22 cellular contexts compared by ENCODE assay signal in genomic region chr10:79143879-79144278, GRCh38.
DNase-seq lines count a peak whose midpoint lies in the region; ATAC-seq and TF ChIP-seq lines count a peak whose summit lies in the region.
"Had no signal": no experiment of that assay in that cellular context is flagged by ENCODE, and none has a peak within 500 bp of the region (broad histone marks: within the 10 kb centered on the region; RNA-seq: fewer than 3 reads in every experiment).

No MANE protein-coding gene starts in this region.

- ATAC-seq in upper lobe of right lung, result no peak
- ATAC-seq in GM18502 (IDR thresholded peaks at IDR 0.05; ENCODE audit: poor library complexity, unreplicated experiment), result no peak
- no peak for ATAC-seq in activated T-cell treated with anti-CD3 and anti-CD28 coated beads, Interleukin-2, amount 50 U/mL, for 4 hours
- ATAC-seq in GM18519 (IDR thresholded peaks at IDR 0.05; ENCODE audit: low FRiP score, unreplicated experiment), result no peak
- ATAC-seq: activated naive CD4-positive, alpha-beta T cell treated with anti-CD3 and anti-CD28 coated beads, Interleukin-2, amount 50 U/mL, for 72 hours; activated T-helper 17 cell treated with anti-CD3 and anti-CD28 coated beads, Interleukin-2, amount 50 U/mL, for 72 hours; left colon had no signal

- no peaks in the 10 kb centered on the region for H3K27me3 Mint-ChIP-seq in MCF 10A (ENCODE audit: insufficient read depth, unreplicated experiment)
- H3K27me3 Mint-ChIP-seq in activated T-cell treated with anti-CD3 and anti-CD28 coated beads, Interleukin-2, amount 50 U/mL, for 4 hours (ENCODE audit: low read depth), result no peaks in the 10 kb centered on the region
- H3K27me3 Mint-ChIP-seq: activated T-helper 17 cell treated with anti-CD3 and anti-CD28 coated beads, Interleukin-2, amount 50 U/mL, for 72 hours had no signal

- no peak overlapping the region for H3K9ac ChIP-seq in fibroblast of lung (ENCODE audit: insufficient read depth, low read length)
- H3K9ac ChIP-seq: parathyroid adenoma had no signal

- no peak for TF ChIP-seq POLR2A in breast epithelium (IDR thresholded peaks at IDR 0.05)

- no peak overlapping the region for H3K4me2 ChIP-seq in fibroblast of lung (ENCODE audit: extremely low read depth, insufficient read depth, low read length)

- H3K36me3 Mint-ChIP-seq in MCF 10A (ENCODE audit: insufficient read depth, unreplicated experiment), result peaks cover 18% of the 10 kb centered on the region
- peaks cover 14% of the 10 kb centered on the region for H3K36me3 Mint-ChIP-seq in activated T-cell treated with anti-CD3 and anti-CD28 coated beads, Interleukin-2, amount 50 U/mL, for 4 hours (ENCODE audit: insufficient read depth)
- H3K36me3 Mint-ChIP-seq: activated naive CD4-positive, alpha-beta T cell treated with anti-CD3 and anti-CD28 coated beads, Interleukin-2, amount 50 U/mL, for 72 hours had no signal

- peaks cover 24% of the 10 kb centered on the region for H3K4me1 Mint-ChIP-seq in MCF 10A (ENCODE audit: insufficient read depth, unreplicated experiment)
- H3K4me1 Mint-ChIP-seq in activated T-cell treated with anti-CD3 and anti-CD28 coated beads, Interleukin-2, amount 50 U/mL, for 4 hours (ENCODE audit: low read depth), result peaks cover 66% of the 10 kb centered on the region

- H2AFZ ChIP-seq in fibroblast of lung (ENCODE audit: low read length), result no peak overlapping the region
- H2AFZ ChIP-seq: parathyroid adenoma had no signal

- peak overlapping the region; percentile 92 to 98 for H3K27ac ChIP-seq in breast epithelium
- peak overlapping the region; percentile 99 for H3K27ac ChIP-seq in RWPE1
- peak overlapping the region; percentile 7 for H3K27ac ChIP-seq in fibroblast of lung (ENCODE audit: insufficient read depth, low read length)
- H3K27ac ChIP-seq in upper lobe of right lung, result peak overlapping the region; percentile 92
- H3K27ac ChIP-seq: 22Rv1, colonic mucosa, parathyroid adenoma had no signal

- H3K27ac Mint-ChIP-seq in MCF 10A (ENCODE audit: low read depth, unreplicated experiment), result no peak overlapping the region

- H3K79me2 ChIP-seq in fibroblast of lung (ENCODE audit: control insufficient read depth, insufficient read depth, low read length), result peaks cover 65% of the 10 kb centered on the region

- no TSS peak for BruUV-seq in MCF 10A (replicated peaks; lab: Mats Ljungman, UMichigan)

- CTCF ChIA-PET in MCF 10A (lab: Yijun Ruan, JAX) (no interaction called here), RWPE1 (lab: Yijun Ruan, JAX) (interaction anchor here (0.6 kb wide), 2 partner anchors 207 to 792 kb away, joined by 3 read pairs; no protein-coding TSS in a partner anchor)

- POLR2A ChIA-PET in MCF 10A (lab: Yijun Ruan, JAX), result no interaction called here
- POLR2A ChIA-PET in RWPE1 (lab: Yijun Ruan, JAX; ENCODE audit: low non-redundant PET), result no interaction called here

- intact Hi-C loops in breast epithelium (cut with DNase I; ENCODE audit: low total_unique reads), result no loop called here
- intact Hi-C loops in MCF 10A (cut with micrococcal nuclease), result no loop called here
- intact Hi-C loops in upper lobe of right lung (cut with DNase I), result no loop called here

- H3K9me3 ChIP-seq in breast epithelium, result no peaks in the 10 kb centered on the region
- H3K9me3 ChIP-seq in fibroblast of lung (ENCODE audit: control insufficient read depth, insufficient read depth, low read depth, low read length), result no peaks in the 10 kb centered on the region
- H3K9me3 ChIP-seq in upper lobe of right lung, result no peaks in the 10 kb centered on the region
- H3K9me3 ChIP-seq: colonic mucosa had no signal

- DNase-seq in breast epithelium (ENCODE audit: low spot score in 2 of 2), result no peak
- DNase-seq in MCF 10A (ENCODE audit: unreplicated experiment), result no peak
- no peak for DNase-seq in RWPE1 (ENCODE audit: low spot score)
- no peak for DNase-seq in fibroblast of lung (ENCODE audit: low read depth in 2 of 2)
- no peak for DNase-seq in upper lobe of right lung
- DNase-seq in activated T-cell treated with anti-CD3 and anti-CD28 coated beads, Interleukin-2, amount 50 U/mL, for 4 hours, result no peak
- DNase-seq: activated CD4-positive, alpha-beta T cell treated with anti-CD3 and anti-CD28 coated beads, Interleukin-2, amount 50 U/mL, for 1 hour; colonic mucosa; glutamatergic neuron; HFFc6; KG1; left colon; NCI-H1048; NCI-H2029; NK-92 treated with Interleukin-12 subunit alpha and Interleukin-12 subunit beta, amount 100 ng/mL, for 24 hours had no signal

- H3K4me3 Mint-ChIP-seq in MCF 10A (ENCODE audit: unreplicated experiment), result no peak overlapping the region
- H3K4me3 Mint-ChIP-seq in activated T-cell treated with anti-CD3 and anti-CD28 coated beads, Interleukin-2, amount 50 U/mL, for 4 hours, result no peak overlapping the region
- H3K4me3 Mint-ChIP-seq: nephron had no signal

- H3K4me3 ChIP-seq in breast epithelium (no peak overlapping the region), fibroblast of lung (replicated peaks in 1 of 4; ENCODE audit: control extremely low read depth in 1 of 4, insufficient read depth in 1 of 4, low read depth in 3 of 4, low read length in 4 of 4) (no peak overlapping the region), upper lobe of right lung (no peak overlapping the region)
- H3K4me3 ChIP-seq: colonic mucosa had no signal

- H3K27me3 ChIP-seq in breast epithelium, result no peaks in the 10 kb centered on the region
- H3K27me3 ChIP-seq in fibroblast of lung (ENCODE audit: control insufficient read depth, insufficient read depth, low read length), result no peaks in the 10 kb centered on the region
- no peaks in the 10 kb centered on the region for H3K27me3 ChIP-seq in upper lobe of right lung
- H3K27me3 ChIP-seq: colonic mucosa had no signal

- peaks cover 20 to 50% of the 10 kb centered on the region in 2 donors for H3K4me1 ChIP-seq in breast epithelium
- H3K4me1 ChIP-seq in fibroblast of lung (ENCODE audit: control insufficient read depth, extremely low read depth, insufficient read depth, low read length), result peaks cover 67% of the 10 kb centered on the region
- peaks cover 83% of the 10 kb centered on the region for H3K4me1 ChIP-seq in upper lobe of right lung

- H3K9me3 Mint-ChIP-seq in MCF 10A (ENCODE audit: unreplicated experiment), result no peaks in the 10 kb centered on the region
- no peaks in the 10 kb centered on the region for H3K9me3 Mint-ChIP-seq in activated T-cell treated with anti-CD3 and anti-CD28 coated beads, Interleukin-2, amount 50 U/mL, for 4 hours
- H3K9me3 Mint-ChIP-seq: activated naive CD4-positive, alpha-beta T cell treated with anti-CD3 and anti-CD28 coated beads, Interleukin-2, amount 50 U/mL, for 72 hours; activated T-helper 17 cell treated with anti-CD3 and anti-CD28 coated beads, Interleukin-2, amount 50 U/mL, for 72 hours; HFFc6; nephron had no signal

- H3K36me3 ChIP-seq in breast epithelium, result no peaks in the 10 kb centered on the region
- peaks cover 36% of the 10 kb centered on the region for H3K36me3 ChIP-seq in fibroblast of lung (ENCODE audit: control insufficient read depth, insufficient read depth, low read length)
- H3K36me3 ChIP-seq in upper lobe of right lung, result peaks cover 14% of the 10 kb centered on the region
- H3K36me3 ChIP-seq: colonic mucosa had no signal

- H4K20me1 ChIP-seq in fibroblast of lung (ENCODE audit: control insufficient read depth, extremely low read depth, insufficient read depth, low read length), result no peaks in the 10 kb centered on the region

- TF ChIP-seq CTCF in breast epithelium (IDR thresholded peaks at IDR 0.05) (no peak), MCF 10A (IDR thresholded peaks at IDR 0.05; ENCODE audit: unreplicated experiment) (no peak), RWPE1 (conservative IDR thresholded peaks at IDR 0.05; ENCODE audit: low read depth) (no peak), fibroblast of lung (conservative IDR thresholded peaks at IDR 0.05 in 1 of 2, IDR thresholded peaks at IDR 0.05 in 1 of 2; ENCODE audit: low read depth in 1 of 2, low read length in 2 of 2) (no peak), upper lobe of right lung (IDR thresholded peaks at IDR 0.05) (no peak)

Comparison
In these comparisons a context has a peak if more than half of its experiments do, and no peak if none do; other contexts are left out.
1. H3K27ac ChIP-seq: peak in every context shown above with its lines; median percentile 99 in RWPE1; 95 in breast epithelium; 92 in upper lobe of right lung; 7 in fibroblast of lung.